13 cellular contexts compared by ENCODE assay signal in genomic region chr18:3397031-3397750, GRCh38. TPM values are rescaled to one million over a fixed set of nuclear protein-coding genes. Genes with fewer than 3 reads are reported as not detected.
DNase-seq lines count a peak whose midpoint lies in the region; TF ChIP-seq lines count a peak whose summit lies in the region.
"Had no signal": no experiment of that assay in that cellular context is flagged by ENCODE, and none has a peak within 500 bp of the region (broad histone marks: within the 10 kb centered on the region; RNA-seq: fewer than 3 reads in every experiment).

No MANE protein-coding gene starts in this region.

- H3K36me3 ChIP-seq in effector memory CD4-positive, alpha-beta T cell (ENCODE audit: control insufficient read depth, insufficient read depth, low read length), result no peaks in the 10 kb centered on the region

- H3K27ac ChIP-seq in epithelial cell of prostate, result peak overlapping the region; percentile 37
- H3K27ac ChIP-seq in effector memory CD4-positive, alpha-beta T cell (ENCODE audit: insufficient read depth, low read length, poor library complexity, severe bottlenecking), result no peak overlapping the region

- H3K4me1 ChIP-seq in effector memory CD4-positive, alpha-beta T cell (ENCODE audit: control insufficient read depth, insufficient read depth, low read length, poor library complexity, severe bottlenecking), result no peaks in the 10 kb centered on the region

- TF ChIP-seq POLR2A in erythroblast (IDR thresholded peaks at IDR 0.05; ENCODE audit: low read length), result no peak

- H3K27me3 ChIP-seq in effector memory CD4-positive, alpha-beta T cell (replicated peaks; ENCODE audit: control insufficient read depth, insufficient read depth, low read length, poor library complexity, severe bottlenecking), result no peaks in the 10 kb centered on the region

- H3K9me3 ChIP-seq in effector memory CD4-positive, alpha-beta T cell (ENCODE audit: control insufficient read depth, low read length), result no peaks in the 10 kb centered on the region

- no peak overlapping the region for H3K4me3 ChIP-seq in effector memory CD4-positive, alpha-beta T cell (ENCODE audit: insufficient read depth, low read depth, low read length, poor library complexity, severe bottlenecking)

- in situ Hi-C loops in G401 (cut with HindIII; ENCODE audit: low sequenced_read_pairs), result no loop called here

- DNase-seq in Ammon's horn (ENCODE audit: low spot score), result peak; percentile 92
- peak; percentile 16 for DNase-seq in NCI-H510A (lab: John Stamatoyannopoulos, UW)
- no peak for DNase-seq in epithelial cell of prostate (ENCODE audit: low read depth, low spot score)
- DNase-seq in middle frontal gyrus (ENCODE audit: extremely low spot score, low spot score), result peak; percentile 34
- no peak for DNase-seq in erythroblast (lab: John Stamatoyannopoulos, UW)
- DNase-seq in G401 (ENCODE audit: low spot score), result no peak
- DNase-seq in effector memory CD4-positive, alpha-beta T cell, result no peak
- DNase-seq in activated CD4-positive, CD25-positive, alpha-beta regulatory T cell (lab: John Stamatoyannopoulos, UW), result no peak
- DNase-seq: ACHN; activated CD4-positive, alpha-beta T cell treated with anti-CD3 and anti-CD28 coated beads for 4 hours; activated T-cell treated with anti-CD3 and anti-CD28 coated beads for 4 hours; KBM-7; stimulated activated CD4-positive, alpha-beta T cell treated with anti-CD3 and anti-CD28 coated beads, Interleukin-4, amount 100 ng/mL, for 4 hours had no signal

RNA-seq across cellular contexts. Expression of gene TGIF1, which starts 52.8 kb away (rescaled TPM):
- total RNA-seq in G401 (2014; rRNA removed; shearing (Covaris generic)), result 279 and 304 TPM in 2 replicates

Comparison
In these comparisons a context has a peak if more than half of its experiments do, and no peak if none do; other contexts are left out.
1. DNase-seq: peak in Ammon's horn (single experiment), NCI-H510A (single experiment) and middle frontal gyrus (single experiment); none in epithelial cell of prostate (single experiment), erythroblast (0 of 2), G401 (single experiment), effector memory CD4-positive, alpha-beta T cell (0 of 3) and activated CD4-positive, CD25-positive, alpha-beta regulatory T cell (0 of 4).